8 cellular contexts compared by ENCODE assay signal in genomic region chr17:40107266-40107980, GRCh38. TPM values are rescaled to one million over a fixed set of nuclear protein-coding genes. Genes with fewer than 3 reads are reported as not detected.
DNase-seq lines count a peak whose midpoint lies in the region; ATAC-seq, FAIRE-seq and TF ChIP-seq lines count a peak whose summit lies in the region.

No MANE protein-coding gene starts in this region.

- no peak overlapping the region for H3K4ac ChIP-seq in trophoblast cell (ENCODE audit: low read depth, low read length)

- peaks cover 46% of the 10 kb centered on the region for H3K4me1 ChIP-seq in DND-41 (ENCODE audit: insufficient read depth, low read length)
- H3K4me1 ChIP-seq in SJCRH30: peaks cover 47% of the 10 kb centered on the region
- peaks cover 18 to 27% of the 10 kb centered on the region in 2 experiments for H3K4me1 ChIP-seq in trophoblast cell (ENCODE audit: control insufficient read depth in 1 of 2, insufficient read depth in 2 of 2, low read length in 2 of 2)

- no peak overlapping the region for H2BK5ac ChIP-seq in trophoblast cell (ENCODE audit: low read depth, low read length, poor library complexity)

- H3K4me2 ChIP-seq in DND-41 (ENCODE audit: insufficient read depth, low read length) (peak overlapping the region; percentile 32; the same call in 1 of the 2 replicates), trophoblast cell (ENCODE audit: low read length) (no peak overlapping the region)

- no peaks in the 10 kb centered on the region for H4K20me1 ChIP-seq in DND-41 (ENCODE audit: insufficient read depth, low read length)

- H3K36me3 ChIP-seq in DND-41 (ENCODE audit: insufficient read depth, low read length): no peaks in the 10 kb centered on the region
- no peaks in the 10 kb centered on the region for H3K36me3 ChIP-seq in SJCRH30
- H3K36me3 ChIP-seq in trophoblast cell (ENCODE audit: control insufficient read depth in 1 of 2, insufficient read depth in 2 of 2, low read length in 2 of 2): no peaks in the 10 kb centered on the region

- H4K8ac ChIP-seq in trophoblast cell (ENCODE audit: low read depth, low read length): peak overlapping the region; percentile 78

- TF ChIP-seq CTCF in DND-41 (IDR thresholded peaks at IDR 0.05; ENCODE audit: borderline replicate concordance, extremely low read depth, low read length, poor library complexity, severe bottlenecking) (no peak), epithelial cell of proximal tubule (conservative IDR thresholded peaks at IDR 0.05; ENCODE audit: low read depth, low read length) (no peak)

- no peak overlapping the region for H3K23ac ChIP-seq in trophoblast cell (ENCODE audit: low read length)

- H4K91ac ChIP-seq in trophoblast cell (ENCODE audit: low read depth, low read length): peak overlapping the region; percentile 49

- H2AFZ ChIP-seq in DND-41 (ENCODE audit: low read depth, low read length) (peak overlapping the region; percentile 73), trophoblast cell (ENCODE audit: insufficient read depth, low read length, poor library complexity) (no peak overlapping the region)

- H3K14ac ChIP-seq in trophoblast cell (ENCODE audit: low read length): peak overlapping the region; percentile 44

- no peaks in the 10 kb centered on the region for H3K27me3 ChIP-seq in DND-41 (ENCODE audit: insufficient read depth, low read length, poor library complexity)
- no peaks in the 10 kb centered on the region for H3K27me3 ChIP-seq in SJCRH30
- no peaks in the 10 kb centered on the region for H3K27me3 ChIP-seq in trophoblast cell (ENCODE audit: insufficient read depth, low read length)

- FAIRE-seq in urothelium cell line (lab: Jason Lieb, UNC): no peak

- H3K79me1 ChIP-seq in trophoblast cell (ENCODE audit: low read length): peaks cover 10% of the 10 kb centered on the region

- H3K18ac ChIP-seq in trophoblast cell (ENCODE audit: low read length): no peak overlapping the region

- ATAC-seq in DND-41 (ENCODE audit: insufficient read depth, low read depth): 0 out of 3 replicates have a peak, but pooled peaks have one; percentile 4
- no peak for ATAC-seq in HG03135 (IDR thresholded peaks at IDR 0.05; ENCODE audit: unreplicated experiment)
- no peak for ATAC-seq in left lobe of liver

- TF ChIP-seq POLR2A in erythroblast (IDR thresholded peaks at IDR 0.05; ENCODE audit: low read length): no peak

- H3K9me3 ChIP-seq in DND-41 (ENCODE audit: insufficient read depth, low read length, severe bottlenecking): no peaks in the 10 kb centered on the region
- H3K9me3 ChIP-seq in SJCRH30 (replicated peaks): no peaks in the 10 kb centered on the region
- H3K9me3 ChIP-seq in trophoblast cell (ENCODE audit: insufficient read depth, low read depth, low read length): peaks cover 2% of the 10 kb centered on the region

- no peaks in the 10 kb centered on the region for H3K79me2 ChIP-seq in DND-41 (ENCODE audit: insufficient read depth, low read length)
- H3K79me2 ChIP-seq in trophoblast cell (ENCODE audit: control insufficient read depth, insufficient read depth, low read length, poor library complexity): no peaks in the 10 kb centered on the region

- H2AK5ac ChIP-seq in trophoblast cell (ENCODE audit: low read length): peak overlapping the region; percentile 32

- DNase-seq in DND-41: no peak
- DNase-seq in SJCRH30: peak; percentile 42 to 66
- no peak for DNase-seq in epithelial cell of proximal tubule (ENCODE audit: low read depth)
- no peak for DNase-seq in trophoblast cell
- DNase-seq in urothelium cell line (ENCODE audit: low spot score): no peak
- DNase-seq in left lobe of liver (ENCODE audit: low spot score): no peak
- no peak for DNase-seq in erythroblast (lab: John Stamatoyannopoulos, UW)

- peak overlapping the region; percentile 44 for H3K9ac ChIP-seq in DND-41 (ENCODE audit: low read depth, low read length)
- no peak overlapping the region for H3K9ac ChIP-seq in trophoblast cell (ENCODE audit: low read length)

- peak overlapping the region; percentile 49 for H2BK120ac ChIP-seq in trophoblast cell (ENCODE audit: insufficient read depth, low read length, poor library complexity)

- H3K27ac ChIP-seq in DND-41 (ENCODE audit: low read length) (peak overlapping the region; percentile 65), SJCRH30 (peak overlapping the region; percentile 92), trophoblast cell (ENCODE audit: low read depth, low read length) (no peak overlapping the region)

- WGBS in trophoblast cell (ENCODE audit: extremely low coverage, insufficient coverage, insufficient read length): no CpG with 5 or more reads among the region's 12 CpGs

- peak overlapping the region; percentile 19 for H4K12ac ChIP-seq in trophoblast cell (ENCODE audit: low read depth, low read length)

- H2BK12ac ChIP-seq in trophoblast cell (ENCODE audit: low read length): peak overlapping the region; percentile 68

- H3K4me3 ChIP-seq in DND-41 (ENCODE audit: low read depth in 1 of 2, low read length in 2 of 2) (no peak overlapping the region), SJCRH30 (peak overlapping the region; percentile 36), epithelial cell of proximal tubule (ENCODE audit: low read depth, low read length) (peak overlapping the region; percentile 34), trophoblast cell (ENCODE audit: low read depth, low read length) (no peak overlapping the region)

RNA-seq across cellular contexts. Expression of gene NR1D1, which starts 7.0 kb away (rescaled TPM):
- 1.0 and 1.4 TPM in 2 replicates for total RNA-seq in SJCRH30 (2014; rRNA removed; shearing (Covaris generic))
- 0.40 and 1.2 TPM in 2 replicates for total RNA-seq in epithelial cell of proximal tubule
- 2.0 and 2.2 TPM in 2 replicates for polyA plus RNA-seq in trophoblast cell (2013)
- 18.6 TPM for total RNA-seq in left lobe of liver

RNA-seq across cellular contexts. Expression of gene MSL1, which starts 14.3 kb away (rescaled TPM):
- total RNA-seq in SJCRH30 (2014; rRNA removed; shearing (Covaris generic)): 72.9 and 76.1 TPM in 2 replicates
- total RNA-seq in epithelial cell of proximal tubule (44.5 and 59.3 TPM in 2 replicates), left lobe of liver (45.9 TPM)
- 52.5 and 54.4 TPM in 2 replicates for polyA plus RNA-seq in trophoblast cell (2013)

RNA-seq across cellular contexts. Expression of gene CASC3, which starts 32.9 kb away (rescaled TPM):
- 53.8 and 58.5 TPM in 2 replicates for total RNA-seq in SJCRH30 (2014; rRNA removed; shearing (Covaris generic))
- total RNA-seq in epithelial cell of proximal tubule: 40.9 and 58.9 TPM in 2 replicates
- 49.0 and 50.6 TPM in 2 replicates for polyA plus RNA-seq in trophoblast cell (2013)
- 25.1 TPM for total RNA-seq in left lobe of liver

RNA-seq across cellular contexts. Expression of gene THRA, which starts 44.7 kb away (rescaled TPM):
- total RNA-seq in SJCRH30 (2014; rRNA removed; shearing (Covaris generic)): 13.3 and 14.4 TPM in 2 replicates
- total RNA-seq in epithelial cell of proximal tubule: 3.8 and 5.4 TPM in 2 replicates
- polyA plus RNA-seq in trophoblast cell (2013): 4.1 TPM in 2 replicates
- total RNA-seq in left lobe of liver: 10.7 TPM

RNA-seq across cellular contexts. Expression of gene MED24, which starts 53.2 kb away (rescaled TPM):
- total RNA-seq in SJCRH30 (2014; rRNA removed; shearing (Covaris generic)): 41.8 and 55.0 TPM in 2 replicates
- 90.0 and 98.6 TPM in 2 replicates for total RNA-seq in epithelial cell of proximal tubule
- 44.7 and 45.9 TPM in 2 replicates for polyA plus RNA-seq in trophoblast cell (2013)
- total RNA-seq in left lobe of liver: 28.8 TPM

Comparison
In these comparisons a context has a peak if more than half of its experiments do, and no peak if none do; other contexts are left out.
1. DNase-seq: peak in SJCRH30 (2 of 2); none in DND-41 (single experiment), epithelial cell of proximal tubule (single experiment), trophoblast cell (0 of 2), urothelium cell line (single experiment), left lobe of liver (single experiment) and erythroblast (0 of 2).
2. H3K4me3 ChIP-seq: peak in SJCRH30 (single experiment) and epithelial cell of proximal tubule (single experiment); none in DND-41 (0 of 2) and trophoblast cell (single experiment).